1 cellular context compared by ENCODE assay signal in the genomic region with DNA sequence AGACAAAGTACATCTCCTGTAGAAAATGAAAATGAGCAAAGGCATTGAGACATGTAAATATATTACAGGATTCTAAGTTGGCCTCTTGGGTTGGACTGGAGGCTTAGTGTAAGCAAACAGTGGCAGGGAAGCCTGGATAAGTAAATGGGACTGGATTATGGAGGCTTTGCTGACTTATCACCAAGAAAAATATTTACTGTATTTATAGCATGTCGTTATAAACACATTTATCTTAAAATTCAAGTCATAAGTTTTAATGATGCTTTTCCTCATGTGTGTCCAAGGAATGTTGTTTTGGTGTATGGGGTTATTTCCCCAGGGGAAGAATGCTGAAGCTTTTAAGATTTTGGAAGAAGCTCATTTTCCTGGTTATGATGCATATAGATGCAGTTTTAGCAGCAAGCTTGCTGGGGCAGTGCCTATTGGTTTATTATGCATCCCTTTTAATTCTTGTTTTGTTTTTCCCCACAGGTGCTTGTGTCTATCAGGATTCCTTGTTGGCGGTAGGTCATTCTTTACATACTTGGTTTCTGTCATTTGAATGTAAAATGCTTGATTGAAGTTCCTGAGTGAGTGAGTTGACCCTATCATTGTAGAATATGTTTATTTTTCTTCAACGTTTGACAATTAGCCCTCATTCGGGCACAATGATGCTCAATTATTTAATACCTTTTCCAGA.
TF ChIP-seq lines count a peak whose summit lies in the region.

No MANE protein-coding gene starts in this region.

TF ChIP-seq in H1, 55 proteins besides CTCF, POLR2A, EP300 and RAD21:
- TF ChIP-seq TBP (IDR thresholded peaks at IDR 0.05; ENCODE audit: low read depth, low read length) (no peak), TEAD4 (IDR thresholded peaks at IDR 0.05; ENCODE audit: low read depth, low read length) (peak; percentile 90), BCL11A (IDR thresholded peaks at IDR 0.05; ENCODE audit: low read depth in 2 of 2, low read length in 2 of 2) (peak in 1 of 2 experiments; percentile 52), TCF12 (IDR thresholded peaks at IDR 0.05; ENCODE audit: low read depth, low read length) (0 out of 2 replicates have a peak, but pooled peaks have one; percentile 20), KDM1A (IDR thresholded peaks at IDR 0.05; ENCODE audit: borderline replicate concordance, low read length) (no peak), TAF1 (IDR thresholded peaks at IDR 0.05; ENCODE audit: low read depth, low read length) (no peak), HDAC2 (IDR thresholded peaks at IDR 0.05; ENCODE audit: borderline replicate concordance in 1 of 2, low read depth in 2 of 2, low read length in 2 of 2) (0 out of 4 replicates have a peak, but pooled peaks of 1 of the 2 experiments have one; percentile 54)
- TF ChIP-seq, protein P1, sequence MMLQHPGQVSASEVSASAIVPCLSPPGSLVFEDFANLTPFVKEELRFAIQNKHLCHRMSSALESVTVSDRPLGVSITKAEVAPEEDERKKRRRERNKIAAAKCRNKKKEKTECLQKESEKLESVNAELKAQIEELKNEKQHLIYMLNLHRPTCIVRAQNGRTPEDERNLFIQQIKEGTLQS (IDR thresholded peaks at IDR 0.05; ENCODE audit: insufficient read depth, low read depth, low read length), result no peak
- TF ChIP-seq, protein P2, sequence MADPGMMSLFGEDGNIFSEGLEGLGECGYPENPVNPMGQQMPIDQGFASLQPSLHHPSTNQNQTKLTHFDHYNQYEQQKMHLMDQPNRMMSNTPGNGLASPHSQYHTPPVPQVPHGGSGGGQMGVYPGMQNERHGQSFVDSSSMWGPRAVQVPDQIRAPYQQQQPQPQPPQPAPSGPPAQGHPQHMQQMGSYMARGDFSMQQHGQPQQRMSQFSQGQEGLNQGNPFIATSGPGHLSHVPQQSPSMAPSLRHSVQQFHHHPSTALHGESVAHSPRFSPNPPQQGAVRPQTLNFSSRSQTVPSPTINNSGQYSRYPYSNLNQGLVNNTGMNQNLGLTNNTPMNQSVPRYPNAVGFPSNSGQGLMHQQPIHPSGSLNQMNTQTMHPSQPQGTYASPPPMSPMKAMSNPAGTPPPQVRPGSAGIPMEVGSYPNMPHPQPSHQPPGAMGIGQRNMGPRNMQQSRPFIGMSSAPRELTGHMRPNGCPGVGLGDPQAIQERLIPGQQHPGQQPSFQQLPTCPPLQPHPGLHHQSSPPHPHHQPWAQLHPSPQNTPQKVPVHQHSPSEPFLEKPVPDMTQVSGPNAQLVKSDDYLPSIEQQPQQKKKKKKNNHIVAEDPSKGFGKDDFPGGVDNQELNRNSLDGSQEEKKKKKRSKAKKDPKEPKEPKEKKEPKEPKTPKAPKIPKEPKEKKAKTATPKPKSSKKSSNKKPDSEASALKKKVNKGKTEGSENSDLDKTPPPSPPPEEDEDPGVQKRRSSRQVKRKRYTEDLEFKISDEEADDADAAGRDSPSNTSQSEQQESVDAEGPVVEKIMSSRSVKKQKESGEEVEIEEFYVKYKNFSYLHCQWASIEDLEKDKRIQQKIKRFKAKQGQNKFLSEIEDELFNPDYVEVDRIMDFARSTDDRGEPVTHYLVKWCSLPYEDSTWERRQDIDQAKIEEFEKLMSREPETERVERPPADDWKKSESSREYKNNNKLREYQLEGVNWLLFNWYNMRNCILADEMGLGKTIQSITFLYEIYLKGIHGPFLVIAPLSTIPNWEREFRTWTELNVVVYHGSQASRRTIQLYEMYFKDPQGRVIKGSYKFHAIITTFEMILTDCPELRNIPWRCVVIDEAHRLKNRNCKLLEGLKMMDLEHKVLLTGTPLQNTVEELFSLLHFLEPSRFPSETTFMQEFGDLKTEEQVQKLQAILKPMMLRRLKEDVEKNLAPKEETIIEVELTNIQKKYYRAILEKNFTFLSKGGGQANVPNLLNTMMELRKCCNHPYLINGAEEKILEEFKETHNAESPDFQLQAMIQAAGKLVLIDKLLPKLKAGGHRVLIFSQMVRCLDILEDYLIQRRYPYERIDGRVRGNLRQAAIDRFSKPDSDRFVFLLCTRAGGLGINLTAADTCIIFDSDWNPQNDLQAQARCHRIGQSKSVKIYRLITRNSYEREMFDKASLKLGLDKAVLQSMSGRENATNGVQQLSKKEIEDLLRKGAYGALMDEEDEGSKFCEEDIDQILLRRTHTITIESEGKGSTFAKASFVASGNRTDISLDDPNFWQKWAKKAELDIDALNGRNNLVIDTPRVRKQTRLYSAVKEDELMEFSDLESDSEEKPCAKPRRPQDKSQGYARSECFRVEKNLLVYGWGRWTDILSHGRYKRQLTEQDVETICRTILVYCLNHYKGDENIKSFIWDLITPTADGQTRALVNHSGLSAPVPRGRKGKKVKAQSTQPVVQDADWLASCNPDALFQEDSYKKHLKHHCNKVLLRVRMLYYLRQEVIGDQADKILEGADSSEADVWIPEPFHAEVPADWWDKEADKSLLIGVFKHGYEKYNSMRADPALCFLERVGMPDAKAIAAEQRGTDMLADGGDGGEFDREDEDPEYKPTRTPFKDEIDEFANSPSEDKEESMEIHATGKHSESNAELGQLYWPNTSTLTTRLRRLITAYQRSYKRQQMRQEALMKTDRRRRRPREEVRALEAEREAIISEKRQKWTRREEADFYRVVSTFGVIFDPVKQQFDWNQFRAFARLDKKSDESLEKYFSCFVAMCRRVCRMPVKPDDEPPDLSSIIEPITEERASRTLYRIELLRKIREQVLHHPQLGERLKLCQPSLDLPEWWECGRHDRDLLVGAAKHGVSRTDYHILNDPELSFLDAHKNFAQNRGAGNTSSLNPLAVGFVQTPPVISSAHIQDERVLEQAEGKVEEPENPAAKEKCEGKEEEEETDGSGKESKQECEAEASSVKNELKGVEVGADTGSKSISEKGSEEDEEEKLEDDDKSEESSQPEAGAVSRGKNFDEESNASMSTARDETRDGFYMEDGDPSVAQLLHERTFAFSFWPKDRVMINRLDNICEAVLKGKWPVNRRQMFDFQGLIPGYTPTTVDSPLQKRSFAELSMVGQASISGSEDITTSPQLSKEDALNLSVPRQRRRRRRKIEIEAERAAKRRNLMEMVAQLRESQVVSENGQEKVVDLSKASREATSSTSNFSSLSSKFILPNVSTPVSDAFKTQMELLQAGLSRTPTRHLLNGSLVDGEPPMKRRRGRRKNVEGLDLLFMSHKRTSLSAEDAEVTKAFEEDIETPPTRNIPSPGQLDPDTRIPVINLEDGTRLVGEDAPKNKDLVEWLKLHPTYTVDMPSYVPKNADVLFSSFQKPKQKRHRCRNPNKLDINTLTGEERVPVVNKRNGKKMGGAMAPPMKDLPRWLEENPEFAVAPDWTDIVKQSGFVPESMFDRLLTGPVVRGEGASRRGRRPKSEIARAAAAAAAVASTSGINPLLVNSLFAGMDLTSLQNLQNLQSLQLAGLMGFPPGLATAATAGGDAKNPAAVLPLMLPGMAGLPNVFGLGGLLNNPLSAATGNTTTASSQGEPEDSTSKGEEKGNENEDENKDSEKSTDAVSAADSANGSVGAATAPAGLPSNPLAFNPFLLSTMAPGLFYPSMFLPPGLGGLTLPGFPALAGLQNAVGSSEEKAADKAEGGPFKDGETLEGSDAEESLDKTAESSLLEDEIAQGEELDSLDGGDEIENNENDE (IDR thresholded peaks at IDR 0.05; ENCODE audit: insufficient replicate concordance, low read length), result peak; percentile 84
